12 cellular contexts compared by ENCODE assay signal in genomic region chr6:2877960-2878359, GRCh38. TPM values are rescaled to one million over a fixed set of nuclear protein-coding genes. Genes with fewer than 3 reads are reported as not detected.
DNase-seq lines count a peak whose midpoint lies in the region; ATAC-seq and TF ChIP-seq lines count a peak whose summit lies in the region.
"Had no signal": no experiment of that assay in that cellular context is flagged by ENCODE, and none has a peak within 500 bp of the region (broad histone marks: within the 10 kb centered on the region; RNA-seq: fewer than 3 reads in every experiment).

No MANE protein-coding gene starts in this region.

- no peaks in the 10 kb centered on the region for H3K27me3 ChIP-seq in tibial nerve

- DNase-seq in activated naive CD4-positive, alpha-beta T cell treated with Interleukin-2 at 50 U/mL for 16 hours: no peak
- no peak for DNase-seq in activated CD8-positive, alpha-beta T cell treated with anti-CD3 and anti-CD28 coated beads for 36 hours
- DNase-seq in immature natural killer cell (no peak), tibial nerve (ENCODE audit: low spot score in 2 of 2) (no peak), NCI-H748 treated with DMSO at 0.1 percent for 48 hours (lab: John Stamatoyannopoulos, UW) (no peak)
- DNase-seq: AML-193; stimulated activated CD4-positive, alpha-beta T cell treated with anti-CD3 and anti-CD28 coated beads, Interleukin-15, amount 100 ng/mL, for 24 hours; substantia nigra had no signal

- peaks cover 9% of the 10 kb centered on the region for H3K9me3 Mint-ChIP-seq in activated naive CD4-positive, alpha-beta T cell treated with anti-CD3 and anti-CD28 coated beads, Interleukin-2, amount 50 U/mL, for 24 hours
- H3K9me3 Mint-ChIP-seq in activated CD8-positive, alpha-beta T cell treated with anti-CD3 and anti-CD28 coated beads for 36 hours: peaks cover 16% of the 10 kb centered on the region
- no peaks in the 10 kb centered on the region for H3K9me3 Mint-ChIP-seq in immature natural killer cell

- peak overlapping the region; percentile 47 for H3K4me3 Mint-ChIP-seq in activated naive CD4-positive, alpha-beta T cell treated with anti-CD3 and anti-CD28 coated beads, Interleukin-2, amount 50 U/mL, for 24 hours
- H3K4me3 Mint-ChIP-seq in activated CD8-positive, alpha-beta T cell treated with anti-CD3 and anti-CD28 coated beads for 36 hours: no peak overlapping the region
- H3K4me3 Mint-ChIP-seq in immature natural killer cell: peak overlapping the region in 3 of 5 donors; percentile 2 to 64 (median 16)

- TF ChIP-seq CTCF in activated CD8-positive, alpha-beta T cell treated with anti-CD3 and anti-CD28 coated beads for 36 hours (IDR thresholded peaks at IDR 0.05): no peak
- TF ChIP-seq CTCF in tibial nerve (IDR thresholded peaks at IDR 0.05): no peak

- no peak for TF ChIP-seq EP300 in tibial nerve (IDR thresholded peaks at IDR 0.05)

- H3K36me3 Mint-ChIP-seq in activated naive CD4-positive, alpha-beta T cell treated with anti-CD3 and anti-CD28 coated beads, Interleukin-2, amount 50 U/mL, for 24 hours: no peaks in the 10 kb centered on the region
- H3K36me3 Mint-ChIP-seq in activated CD8-positive, alpha-beta T cell treated with anti-CD3 and anti-CD28 coated beads for 36 hours (ENCODE audit: low read depth): peaks cover 17% of the 10 kb centered on the region
- H3K36me3 Mint-ChIP-seq in immature natural killer cell: no peaks in the 10 kb centered on the region

- no peak for TF ChIP-seq POLR2A in tibial nerve (IDR thresholded peaks at IDR 0.05)

- peaks cover 80% of the 10 kb centered on the region for H3K4me1 Mint-ChIP-seq in activated naive CD4-positive, alpha-beta T cell treated with anti-CD3 and anti-CD28 coated beads, Interleukin-2, amount 50 U/mL, for 24 hours
- peaks cover 77% of the 10 kb centered on the region for H3K4me1 Mint-ChIP-seq in activated CD8-positive, alpha-beta T cell treated with anti-CD3 and anti-CD28 coated beads for 36 hours (ENCODE audit: low read depth)
- H3K4me1 Mint-ChIP-seq in immature natural killer cell: peaks cover 55 to 70% of the 10 kb centered on the region in 2 donors

- no peak overlapping the region for H3K4me3 ChIP-seq in tibial nerve
- H3K4me3 ChIP-seq: coronary artery had no signal

- no peaks in the 10 kb centered on the region for H3K9me3 ChIP-seq in tibial nerve

- H3K4me1 ChIP-seq in tibial nerve: peaks cover 0 to 34% (median 23%) of the 10 kb centered on the region in 4 donors

- POLR2A ChIA-PET in activated CD8-positive, alpha-beta T cell treated with anti-CD3 and anti-CD28 coated beads for 36 hours (lab: Charles Lee): interaction anchor here (0.9 to 3.6 kb wide), 7 partner anchors 9 to 62 kb away, joined by 4 to 23 read pairs (median 5); partner anchors contain the start of gene SERPINB9

- H3K36me3 ChIP-seq in tibial nerve: no peaks in the 10 kb centered on the region

- ATAC-seq in activated CD8-positive, alpha-beta T cell treated with anti-CD3 and anti-CD28 coated beads for 36 hours: no peak
- ATAC-seq in GM18519 (IDR thresholded peaks at IDR 0.05; ENCODE audit: low FRiP score, unreplicated experiment): no peak
- ATAC-seq in HG02588 (IDR thresholded peaks at IDR 0.05; ENCODE audit: unreplicated experiment): no peak

- 74 to 85% methylated on average over 2 of the region's 2 CpGs for WGBS in tibial nerve, 2 donors

- peak overlapping the region; percentile 86 for H3K27ac Mint-ChIP-seq in activated naive CD4-positive, alpha-beta T cell treated with anti-CD3 and anti-CD28 coated beads, Interleukin-2, amount 50 U/mL, for 24 hours
- peak overlapping the region; percentile 69 for H3K27ac Mint-ChIP-seq in activated CD8-positive, alpha-beta T cell treated with anti-CD3 and anti-CD28 coated beads for 36 hours
- H3K27ac Mint-ChIP-seq in immature natural killer cell: peak overlapping the region in 5 of 6 donors; percentile 3 to 90 (median 76)

- CTCF ChIA-PET in activated CD8-positive, alpha-beta T cell treated with anti-CD3 and anti-CD28 coated beads for 36 hours (lab: Charles Lee): interaction anchor here (1.1 to 3.3 kb wide), 8 partner anchors 8 to 75 kb away, joined by 3 to 21 read pairs (median 8); no protein-coding TSS in a partner anchor

- peak overlapping the region; percentile 26 to 89 (median 84) for H3K27ac ChIP-seq in tibial nerve

- intact Hi-C loops in activated CD8-positive, alpha-beta T cell treated with anti-CD3 and anti-CD28 coated beads for 36 hours (cut with micrococcal nuclease): no loop called here

- no peaks in the 10 kb centered on the region for H3K27me3 Mint-ChIP-seq in activated naive CD4-positive, alpha-beta T cell treated with anti-CD3 and anti-CD28 coated beads, Interleukin-2, amount 50 U/mL, for 24 hours
- no peaks in the 10 kb centered on the region for H3K27me3 Mint-ChIP-seq in activated CD8-positive, alpha-beta T cell treated with anti-CD3 and anti-CD28 coated beads for 36 hours
- H3K27me3 Mint-ChIP-seq in immature natural killer cell (ENCODE audit: low read depth in 3 of 3): peaks cover 0 to 3% (median 3%) of the 10 kb centered on the region in 3 donors

RNA-seq across cellular contexts. Expression of gene SERPINB9, which starts 25.1 kb away (rescaled TPM):
- 10 to 100 TPM; 65.7 to 70.3 TPM for total RNA-seq in activated CD8-positive, alpha-beta T cell treated with anti-CD3 and anti-CD28 coated beads for 36 hours
- polyA plus RNA-seq in immature natural killer cell: 10 to 100 TPM; 20.7 to 50.4 (median 21.7) TPM
- total RNA-seq in tibial nerve: 10 to 100 TPM; 17.1 to 54.4 (median 35.8) TPM

RNA-seq across cellular contexts. Expression of gene SERPINB1, which starts 36.3 kb away (rescaled TPM):
- 10 to 100 TPM; 55.8 to 60.0 TPM for total RNA-seq in activated CD8-positive, alpha-beta T cell treated with anti-CD3 and anti-CD28 coated beads for 36 hours
- 100 to 1,000 TPM; 108 to 164 (median 162) TPM for polyA plus RNA-seq in immature natural killer cell
- total RNA-seq in tibial nerve: 10 to 100 TPM; 21.3 to 29.0 (median 23.1) TPM
